ENCODE assay signal across 11 cellular contexts in the genomic region with DNA sequence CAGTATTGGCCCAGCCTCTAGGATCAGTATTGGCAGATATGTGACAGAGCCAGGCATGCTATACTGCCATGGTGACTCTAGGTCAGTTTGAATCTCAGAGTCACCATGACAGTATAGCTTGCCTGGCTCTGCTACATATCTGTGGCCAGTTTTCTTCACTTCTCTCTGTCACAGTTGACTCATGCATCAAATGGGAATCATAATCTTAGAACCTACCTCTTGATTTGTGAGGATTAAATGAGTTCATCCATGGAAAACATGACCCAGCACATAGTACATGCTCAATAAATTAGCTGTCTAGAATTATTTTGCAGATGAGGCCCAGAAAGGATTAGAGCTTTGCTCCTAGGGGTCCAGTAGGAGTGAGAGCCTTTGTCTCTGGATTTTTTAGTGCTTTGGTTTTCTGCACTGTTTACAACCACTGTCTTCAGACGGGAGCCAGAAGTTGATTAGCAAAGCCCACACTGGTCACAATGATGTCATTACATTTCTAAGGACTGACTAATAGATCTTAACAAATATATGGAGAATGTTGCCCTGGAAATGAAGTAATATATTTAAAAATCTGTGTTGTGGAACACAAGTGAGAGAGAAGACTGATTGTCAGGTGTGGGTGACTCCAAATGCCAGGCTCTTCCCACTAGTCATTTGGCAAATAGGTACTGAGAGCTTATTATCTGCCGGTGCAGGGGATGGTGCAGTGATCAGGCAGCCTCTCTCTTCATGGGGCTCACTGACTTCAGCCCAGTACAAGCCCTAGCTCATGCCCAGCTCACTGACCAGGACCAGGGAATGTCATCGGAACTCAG.
DNase-seq lines count a peak whose midpoint lies in the region; ATAC-seq and TF ChIP-seq lines count a peak whose summit lies in the region.
"Had no signal": no experiment of that assay in that cellular context is flagged by ENCODE, and none has a peak within 500 bp of the region (broad histone marks: within the 10 kb centered on the region; RNA-seq: fewer than 3 reads in every experiment).

No MANE protein-coding gene starts in this region.

- H3K4me1 Mint-ChIP-seq in activated CD4-positive, alpha-beta T cell treated with anti-CD3 and anti-CD28 coated beads, Interleukin-2, amount 10 ng/mL, durations not matched to agents 24 days and 14 days: peaks cover 13% of the 10 kb centered on the region
- H3K4me1 Mint-ChIP-seq in T-helper 2 cell treated with Interferon-gamma antibody and Interleukin-4, amounts not matched to agents 5 μg/mL and 100 μg/mL, for 36 hours (ENCODE audit: low read depth): peaks cover 4% of the 10 kb centered on the region
- H3K4me1 Mint-ChIP-seq: activated CD4-positive, alpha-beta memory T cell treated with anti-CD3 and anti-CD28 coated beads, Interleukin-2, amount 10 ng/mL, durations not matched to agents 7 days and 5 days had no signal

- peaks cover 5% of the 10 kb centered on the region for H3K27me3 Mint-ChIP-seq in activated CD4-positive, alpha-beta T cell treated with anti-CD3 and anti-CD28 coated beads, Interleukin-2, amount 10 ng/mL, durations not matched to agents 24 days and 14 days
- peaks cover 13% of the 10 kb centered on the region for H3K27me3 Mint-ChIP-seq in T-helper 2 cell treated with Interferon-gamma antibody and Interleukin-4, amounts not matched to agents 5 μg/mL and 100 μg/mL, for 36 hours (ENCODE audit: low read depth)

- TF ChIP-seq POLR2A in esophagus squamous epithelium (IDR thresholded peaks at IDR 0.05): no peak

- peaks cover 12% of the 10 kb centered on the region for H3K4me1 ChIP-seq in RWPE2 (ENCODE audit: insufficient read depth, poor library complexity, severe bottlenecking)
- peaks cover 0 to 8% (median 0%) of the 10 kb centered on the region in 3 donors for H3K4me1 ChIP-seq in esophagus squamous epithelium

- H3K4me3 Mint-ChIP-seq in activated CD4-positive, alpha-beta T cell treated with anti-CD3 and anti-CD28 coated beads, Interleukin-2, amount 10 ng/mL, durations not matched to agents 24 days and 14 days: no peak overlapping the region
- H3K4me3 Mint-ChIP-seq in T-helper 2 cell treated with Interferon-gamma antibody and Interleukin-4, amounts not matched to agents 5 μg/mL and 100 μg/mL, for 36 hours: no peak overlapping the region
- H3K4me3 Mint-ChIP-seq: activated CD4-positive, alpha-beta memory T cell treated with anti-CD3 and anti-CD28 coated beads, Interleukin-2, amount 10 ng/mL, durations not matched to agents 7 days and 5 days had no signal

- no peak for TF ChIP-seq CTCF in RWPE2 (IDR thresholded peaks at IDR 0.05; ENCODE audit: poor library complexity, severe bottlenecking)
- no peak for TF ChIP-seq CTCF in esophagus squamous epithelium (IDR thresholded peaks at IDR 0.05)
- no peak for TF ChIP-seq CTCF in omental fat pad (IDR thresholded peaks at IDR 0.05)

- no peaks in the 10 kb centered on the region for H3K9me3 ChIP-seq in RWPE2 (ENCODE audit: severe bottlenecking)
- no peaks in the 10 kb centered on the region for H3K9me3 ChIP-seq in esophagus squamous epithelium

- H3K9me3 Mint-ChIP-seq in activated CD4-positive, alpha-beta T cell treated with anti-CD3 and anti-CD28 coated beads, Interleukin-2, amount 10 ng/mL, durations not matched to agents 24 days and 14 days: no peaks in the 10 kb centered on the region
- H3K9me3 Mint-ChIP-seq in T-helper 2 cell treated with Interferon-gamma antibody and Interleukin-4, amounts not matched to agents 5 μg/mL and 100 μg/mL, for 36 hours: no peaks in the 10 kb centered on the region
- H3K9me3 Mint-ChIP-seq: activated CD4-positive, alpha-beta memory T cell treated with anti-CD3 and anti-CD28 coated beads, Interleukin-2, amount 10 ng/mL, durations not matched to agents 7 days and 5 days had no signal

- DNase-seq in COLO829 (ENCODE audit: low spot score): peak; percentile 18
- DNase-seq in RWPE2 (ENCODE audit: low spot score): no peak
- no peak for DNase-seq in esophagus squamous epithelium (lab: John Stamatoyannopoulos, UW)
- DNase-seq in omental fat pad (ENCODE audit: low spot score): no peak
- no peak for DNase-seq in islet precursor cell
- DNase-seq in activated CD4-positive, alpha-beta T cell treated with anti-CD3 and anti-CD28 coated beads, Interleukin-2, amount 10 ng/mL, durations not matched to agents 24 days and 14 days: no peak
- no peak for DNase-seq in T-helper 2 cell treated with Interferon-gamma antibody and Interleukin-4, amounts not matched to agents 5 μg/mL and 100 μg/mL, for 36 hours (ENCODE audit: low spot score)
- DNase-seq: activated CD4-positive, alpha-beta memory T cell treated with anti-CD3 and anti-CD28 coated beads, Interleukin-2, amount 10 ng/mL, durations not matched to agents 7 days and 5 days; NCI-H526 treated with DMSO at 0.1 percent for 48 hours; stimulated activated naive CD4-positive, alpha-beta T cell had no signal

- H3K36me3 Mint-ChIP-seq in activated CD4-positive, alpha-beta T cell treated with anti-CD3 and anti-CD28 coated beads, Interleukin-2, amount 10 ng/mL, durations not matched to agents 24 days and 14 days (ENCODE audit: low read depth): no peaks in the 10 kb centered on the region
- H3K36me3 Mint-ChIP-seq in T-helper 2 cell treated with Interferon-gamma antibody and Interleukin-4, amounts not matched to agents 5 μg/mL and 100 μg/mL, for 36 hours (ENCODE audit: low read depth): no peaks in the 10 kb centered on the region

- H3K4me3 ChIP-seq in RWPE2 (ENCODE audit: severe bottlenecking) (no peak overlapping the region), esophagus squamous epithelium (no peak overlapping the region)

- intact Hi-C loops in esophagus squamous epithelium (cut with DNase I): no loop called here
- intact Hi-C loops in activated CD4-positive, alpha-beta T cell treated with anti-CD3 and anti-CD28 coated beads, Interleukin-2, amount 10 ng/mL, durations not matched to agents 24 days and 14 days (cut with micrococcal nuclease): no loop called here

- ATAC-seq in RWPE2 (ENCODE audit: low read depth): peak; percentile 89
- peak; percentile 52 for ATAC-seq in omental fat pad (ENCODE audit: low FRiP score)
- no peak for ATAC-seq in GM18907 (IDR thresholded peaks at IDR 0.05; ENCODE audit: unreplicated experiment)

- H3K27ac ChIP-seq in RWPE2 (ENCODE audit: poor library complexity, severe bottlenecking): peak overlapping the region; percentile 60
- H3K27ac ChIP-seq in esophagus squamous epithelium: peak overlapping the region; percentile 19 to 79 (median 70)

- H3K36me3 ChIP-seq in RWPE2 (ENCODE audit: low read depth) (no peaks in the 10 kb centered on the region), esophagus squamous epithelium (peaks cover 0 to 44% (median 0%) of the 10 kb centered on the region in 3 donors)

- H3K27me3 ChIP-seq in RWPE2 (ENCODE audit: insufficient read depth, poor library complexity, severe bottlenecking) (no peaks in the 10 kb centered on the region), esophagus squamous epithelium (no peaks in the 10 kb centered on the region)

- 25 to 59% methylated on average over 2 to 3 of the region's 3 CpGs for WGBS in esophagus squamous epithelium, 2 donors

- no peak overlapping the region for H3K27ac Mint-ChIP-seq in activated CD4-positive, alpha-beta T cell treated with anti-CD3 and anti-CD28 coated beads, Interleukin-2, amount 10 ng/mL, durations not matched to agents 24 days and 14 days
- no peak overlapping the region for H3K27ac Mint-ChIP-seq in T-helper 2 cell treated with Interferon-gamma antibody and Interleukin-4, amounts not matched to agents 5 μg/mL and 100 μg/mL, for 36 hours
- H3K27ac Mint-ChIP-seq: activated CD4-positive, alpha-beta memory T cell treated with anti-CD3 and anti-CD28 coated beads, Interleukin-2, amount 10 ng/mL, durations not matched to agents 7 days and 5 days had no signal
